Comparison of ENCODE assay signal across 1 cellular context in the genomic region with DNA sequence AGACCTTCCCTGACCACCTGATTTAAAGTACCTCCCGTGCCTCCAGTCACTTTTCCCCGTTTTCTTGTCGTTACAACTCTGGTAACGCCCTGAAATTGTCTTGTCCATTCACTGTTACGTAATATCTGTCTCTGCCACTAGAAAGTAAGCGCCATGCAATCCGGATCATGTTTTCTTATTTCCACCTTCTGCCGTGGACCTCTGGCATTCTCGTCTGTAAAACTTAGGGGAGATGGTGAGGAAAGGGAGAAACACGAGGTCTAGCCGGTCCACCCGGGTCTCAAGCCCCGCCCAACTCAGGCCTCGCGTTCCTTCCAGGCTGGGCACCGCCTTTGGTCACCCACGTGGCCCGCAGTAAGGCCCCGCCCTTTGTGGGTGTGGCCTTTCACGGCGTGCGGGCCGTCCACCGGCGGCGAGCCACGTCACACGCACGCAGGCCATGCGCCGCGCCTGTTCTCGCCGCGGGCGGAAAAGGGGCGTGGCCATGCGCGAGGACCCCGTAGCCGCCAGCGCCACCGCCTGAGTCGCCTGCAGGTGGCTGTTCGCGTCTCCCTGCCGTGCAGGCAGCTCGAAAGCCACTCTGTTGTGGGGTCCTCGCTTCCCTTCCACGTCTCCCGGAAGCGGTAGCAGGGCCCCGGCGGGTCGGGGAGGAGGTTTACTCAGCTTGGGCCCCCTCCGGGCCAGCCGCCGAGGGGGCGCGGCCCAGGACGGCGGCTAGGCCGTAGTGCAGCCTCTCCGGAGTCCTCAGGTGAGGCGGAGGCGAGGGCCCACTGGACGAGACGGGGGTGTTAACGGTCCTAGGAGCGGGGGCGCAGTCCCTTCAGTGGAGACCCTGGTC.
TF ChIP-seq lines count a peak whose summit lies in the region.

A gene with protein sequence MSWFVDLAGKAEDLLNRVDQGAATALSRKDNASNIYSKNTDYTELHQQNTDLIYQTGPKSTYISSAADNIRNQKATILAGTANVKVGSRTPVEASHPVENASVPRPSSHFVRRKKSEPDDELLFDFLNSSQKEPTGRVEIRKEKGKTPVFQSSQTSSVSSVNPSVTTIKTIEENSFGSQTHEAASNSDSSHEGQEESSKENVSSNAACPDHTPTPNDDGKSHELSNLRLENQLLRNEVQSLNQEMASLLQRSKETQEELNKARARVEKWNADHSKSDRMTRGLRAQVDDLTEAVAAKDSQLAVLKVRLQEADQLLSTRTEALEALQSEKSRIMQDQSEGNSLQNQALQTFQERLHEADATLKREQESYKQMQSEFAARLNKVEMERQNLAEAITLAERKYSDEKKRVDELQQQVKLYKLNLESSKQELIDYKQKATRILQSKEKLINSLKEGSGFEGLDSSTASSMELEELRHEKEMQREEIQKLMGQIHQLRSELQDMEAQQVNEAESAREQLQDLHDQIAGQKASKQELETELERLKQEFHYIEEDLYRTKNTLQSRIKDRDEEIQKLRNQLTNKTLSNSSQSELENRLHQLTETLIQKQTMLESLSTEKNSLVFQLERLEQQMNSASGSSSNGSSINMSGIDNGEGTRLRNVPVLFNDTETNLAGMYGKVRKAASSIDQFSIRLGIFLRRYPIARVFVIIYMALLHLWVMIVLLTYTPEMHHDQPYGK (plus strand): TSS at position 597 of the 838 bp plus-strand sequence. CDS start 3,133 bp downstream, outside the sequence.

TF ChIP-seq in HepG2, 621 proteins besides CTCF, POLR2A, EP300 and RAD21 (continued from another document and continues in another):
- TF ChIP-seq, protein P1, sequence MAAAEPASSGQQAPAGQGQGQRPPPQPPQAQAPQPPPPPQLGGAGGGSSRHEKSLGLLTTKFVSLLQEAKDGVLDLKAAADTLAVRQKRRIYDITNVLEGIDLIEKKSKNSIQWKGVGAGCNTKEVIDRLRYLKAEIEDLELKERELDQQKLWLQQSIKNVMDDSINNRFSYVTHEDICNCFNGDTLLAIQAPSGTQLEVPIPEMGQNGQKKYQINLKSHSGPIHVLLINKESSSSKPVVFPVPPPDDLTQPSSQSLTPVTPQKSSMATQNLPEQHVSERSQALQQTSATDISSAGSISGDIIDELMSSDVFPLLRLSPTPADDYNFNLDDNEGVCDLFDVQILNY (CRISPR knock-in tag; conservative IDR thresholded peaks at IDR 0.05): 0 out of 2 replicates have a peak, but pooled peaks have one; percentile 25
- TF ChIP-seq HOXA5 (CRISPR knock-in tag; IDR thresholded peaks at IDR 0.05) (no peak; the same call in none of the 2 replicates), MBNL3 (CRISPR knock-in tag; conservative IDR thresholded peaks at IDR 0.05) (no peak), ZNF780A (CRISPR knock-in tag; IDR thresholded peaks at IDR 0.05) (no peak), JUND (CRISPR knock-in tag; IDR thresholded peaks at IDR 0.05) (no peak), KDM3A (CRISPR knock-in tag; IDR thresholded peaks at IDR 0.05; ENCODE audit: low read depth) (peak; percentile 62), KLF16 (CRISPR knock-in tag; IDR thresholded peaks at IDR 0.05) (peak in 1 of 2 experiments; percentile 89; a peak in 2 of 4 replicates), MYC (CRISPR knock-in tag; IDR thresholded peaks at IDR 0.05; ENCODE audit: borderline replicate concordance) (peak; percentile 98), TP53 (CRISPR knock-in tag; conservative IDR thresholded peaks at IDR 0.05) (0 out of 2 replicates have a peak, but pooled peaks have one; percentile 9), CBX5 (CRISPR knock-in tag; IDR thresholded peaks at IDR 0.05; ENCODE audit: borderline replicate concordance) (peak; percentile 70; the same call in 1 of the 2 replicates), ZSCAN25 (CRISPR knock-in tag; IDR thresholded peaks at IDR 0.05) (0 out of 2 replicates have a peak, but pooled peaks have one; percentile 33), HCFC1 (IDR thresholded peaks at IDR 0.05; ENCODE audit: low read depth, low read length) (peak; percentile 62; the same call in 1 of the 2 replicates), ADNP (CRISPR knock-in tag; IDR thresholded peaks at IDR 0.05) (no peak), GFI1 (CRISPR knock-in tag; IDR thresholded peaks at IDR 0.05; ENCODE audit: borderline replicate concordance) (0 out of 2 replicates have a peak, but pooled peaks have one; percentile 27)
- TF ChIP-seq, protein P2, sequence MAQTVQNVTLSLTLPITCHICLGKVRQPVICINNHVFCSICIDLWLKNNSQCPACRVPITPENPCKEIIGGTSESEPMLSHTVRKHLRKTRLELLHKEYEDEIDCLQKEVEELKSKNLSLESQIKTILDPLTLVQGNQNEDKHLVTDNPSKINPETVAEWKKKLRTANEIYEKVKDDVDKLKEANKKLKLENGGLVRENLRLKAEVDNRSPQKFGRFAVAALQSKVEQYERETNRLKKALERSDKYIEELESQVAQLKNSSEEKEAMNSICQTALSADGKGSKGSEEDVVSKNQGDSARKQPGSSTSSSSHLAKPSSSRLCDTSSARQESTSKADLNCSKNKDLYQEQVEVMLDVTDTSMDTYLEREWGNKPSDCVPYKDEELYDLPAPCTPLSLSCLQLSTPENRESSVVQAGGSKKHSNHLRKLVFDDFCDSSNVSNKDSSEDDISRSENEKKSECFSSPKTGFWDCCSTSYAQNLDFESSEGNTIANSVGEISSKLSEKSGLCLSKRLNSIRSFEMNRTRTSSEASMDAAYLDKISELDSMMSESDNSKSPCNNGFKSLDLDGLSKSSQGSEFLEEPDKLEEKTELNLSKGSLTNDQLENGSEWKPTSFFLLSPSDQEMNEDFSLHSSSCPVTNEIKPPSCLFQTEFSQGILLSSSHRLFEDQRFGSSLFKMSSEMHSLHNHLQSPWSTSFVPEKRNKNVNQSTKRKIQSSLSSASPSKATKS (CRISPR knock-in tag; IDR thresholded peaks at IDR 0.05): no peak
- TF ChIP-seq, protein P3, sequence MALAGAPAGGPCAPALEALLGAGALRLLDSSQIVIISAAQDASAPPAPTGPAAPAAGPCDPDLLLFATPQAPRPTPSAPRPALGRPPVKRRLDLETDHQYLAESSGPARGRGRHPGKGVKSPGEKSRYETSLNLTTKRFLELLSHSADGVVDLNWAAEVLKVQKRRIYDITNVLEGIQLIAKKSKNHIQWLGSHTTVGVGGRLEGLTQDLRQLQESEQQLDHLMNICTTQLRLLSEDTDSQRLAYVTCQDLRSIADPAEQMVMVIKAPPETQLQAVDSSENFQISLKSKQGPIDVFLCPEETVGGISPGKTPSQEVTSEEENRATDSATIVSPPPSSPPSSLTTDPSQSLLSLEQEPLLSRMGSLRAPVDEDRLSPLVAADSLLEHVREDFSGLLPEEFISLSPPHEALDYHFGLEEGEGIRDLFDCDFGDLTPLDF (CRISPR knock-in tag; IDR thresholded peaks at IDR 0.05): peak; percentile 52
- TF ChIP-seq, protein P4, sequence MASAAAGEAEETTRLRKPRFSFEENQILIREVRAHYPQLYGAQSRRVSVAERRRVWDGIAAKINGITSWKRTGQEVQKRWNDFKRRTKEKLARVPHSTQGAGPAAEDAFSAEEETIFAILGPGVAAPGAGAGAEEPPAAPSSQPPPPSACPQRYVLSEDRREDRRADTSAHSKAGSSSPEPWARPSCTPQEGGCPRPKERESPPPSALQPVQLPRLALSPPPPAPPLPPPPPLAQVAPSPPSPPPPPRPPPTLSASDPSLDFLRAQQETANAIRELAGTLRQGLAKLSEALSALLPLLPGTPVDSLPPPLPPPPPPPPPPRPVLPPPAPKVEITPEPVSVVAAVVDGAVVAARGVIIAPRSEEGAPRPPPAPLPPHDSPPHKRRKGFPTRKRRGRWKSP (CRISPR knock-in tag; IDR thresholded peaks at IDR 0.05): peak; percentile 68
- TF ChIP-seq, protein P5, sequence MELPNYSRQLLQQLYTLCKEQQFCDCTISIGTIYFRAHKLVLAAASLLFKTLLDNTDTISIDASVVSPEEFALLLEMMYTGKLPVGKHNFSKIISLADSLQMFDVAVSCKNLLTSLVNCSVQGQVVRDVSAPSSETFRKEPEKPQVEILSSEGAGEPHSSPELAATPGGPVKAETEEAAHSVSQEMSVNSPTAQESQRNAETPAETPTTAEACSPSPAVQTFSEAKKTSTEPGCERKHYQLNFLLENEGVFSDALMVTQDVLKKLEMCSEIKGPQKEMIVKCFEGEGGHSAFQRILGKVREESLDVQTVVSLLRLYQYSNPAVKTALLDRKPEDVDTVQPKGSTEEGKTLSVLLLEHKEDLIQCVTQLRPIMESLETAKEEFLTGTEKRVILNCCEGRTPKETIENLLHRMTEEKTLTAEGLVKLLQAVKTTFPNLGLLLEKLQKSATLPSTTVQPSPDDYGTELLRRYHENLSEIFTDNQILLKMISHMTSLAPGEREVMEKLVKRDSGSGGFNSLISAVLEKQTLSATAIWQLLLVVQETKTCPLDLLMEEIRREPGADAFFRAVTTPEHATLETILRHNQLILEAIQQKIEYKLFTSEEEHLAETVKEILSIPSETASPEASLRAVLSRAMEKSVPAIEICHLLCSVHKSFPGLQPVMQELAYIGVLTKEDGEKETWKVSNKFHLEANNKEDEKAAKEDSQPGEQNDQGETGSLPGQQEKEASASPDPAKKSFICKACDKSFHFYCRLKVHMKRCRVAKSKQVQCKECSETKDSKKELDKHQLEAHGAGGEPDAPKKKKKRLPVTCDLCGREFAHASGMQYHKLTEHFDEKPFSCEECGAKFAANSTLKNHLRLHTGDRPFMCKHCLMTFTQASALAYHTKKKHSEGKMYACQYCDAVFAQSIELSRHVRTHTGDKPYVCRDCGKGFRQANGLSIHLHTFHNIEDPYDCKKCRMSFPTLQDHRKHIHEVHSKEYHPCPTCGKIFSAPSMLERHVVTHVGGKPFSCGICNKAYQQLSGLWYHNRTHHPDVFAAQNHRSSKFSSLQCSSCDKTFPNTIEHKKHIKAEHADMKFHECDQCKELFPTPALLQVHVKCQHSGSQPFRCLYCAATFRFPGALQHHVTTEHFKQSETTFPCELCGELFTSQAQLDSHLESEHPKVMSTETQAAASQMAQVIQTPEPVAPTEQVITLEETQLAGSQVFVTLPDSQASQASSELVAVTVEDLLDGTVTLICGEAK (IDR thresholded peaks at IDR 0.05): no peak
- TF ChIP-seq, protein P5 (CRISPR knock-in tag; IDR thresholded peaks at IDR 0.05): peak; percentile 56
- TF ChIP-seq, protein P6, sequence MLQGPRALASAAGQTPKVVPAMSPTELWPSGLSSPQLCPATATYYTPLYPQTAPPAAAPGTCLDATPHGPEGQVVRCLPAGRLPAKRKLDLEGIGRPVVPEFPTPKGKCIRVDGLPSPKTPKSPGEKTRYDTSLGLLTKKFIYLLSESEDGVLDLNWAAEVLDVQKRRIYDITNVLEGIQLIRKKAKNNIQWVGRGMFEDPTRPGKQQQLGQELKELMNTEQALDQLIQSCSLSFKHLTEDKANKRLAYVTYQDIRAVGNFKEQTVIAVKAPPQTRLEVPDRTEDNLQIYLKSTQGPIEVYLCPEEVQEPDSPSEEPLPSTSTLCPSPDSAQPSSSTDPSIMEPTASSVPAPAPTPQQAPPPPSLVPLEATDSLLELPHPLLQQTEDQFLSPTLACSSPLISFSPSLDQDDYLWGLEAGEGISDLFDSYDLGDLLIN (CRISPR knock-in tag; IDR thresholded peaks at IDR 0.05; ENCODE audit: borderline replicate concordance): no peak; the same call in 1 of the 2 replicates
- TF ChIP-seq, protein P7, sequence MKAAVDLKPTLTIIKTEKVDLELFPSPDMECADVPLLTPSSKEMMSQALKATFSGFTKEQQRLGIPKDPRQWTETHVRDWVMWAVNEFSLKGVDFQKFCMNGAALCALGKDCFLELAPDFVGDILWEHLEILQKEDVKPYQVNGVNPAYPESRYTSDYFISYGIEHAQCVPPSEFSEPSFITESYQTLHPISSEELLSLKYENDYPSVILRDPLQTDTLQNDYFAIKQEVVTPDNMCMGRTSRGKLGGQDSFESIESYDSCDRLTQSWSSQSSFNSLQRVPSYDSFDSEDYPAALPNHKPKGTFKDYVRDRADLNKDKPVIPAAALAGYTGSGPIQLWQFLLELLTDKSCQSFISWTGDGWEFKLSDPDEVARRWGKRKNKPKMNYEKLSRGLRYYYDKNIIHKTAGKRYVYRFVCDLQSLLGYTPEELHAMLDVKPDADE (CRISPR knock-in tag; IDR thresholded peaks at IDR 0.05): 0 out of 2 replicates have a peak, but pooled peaks have one; percentile 48
- TF ChIP-seq, protein P8, sequence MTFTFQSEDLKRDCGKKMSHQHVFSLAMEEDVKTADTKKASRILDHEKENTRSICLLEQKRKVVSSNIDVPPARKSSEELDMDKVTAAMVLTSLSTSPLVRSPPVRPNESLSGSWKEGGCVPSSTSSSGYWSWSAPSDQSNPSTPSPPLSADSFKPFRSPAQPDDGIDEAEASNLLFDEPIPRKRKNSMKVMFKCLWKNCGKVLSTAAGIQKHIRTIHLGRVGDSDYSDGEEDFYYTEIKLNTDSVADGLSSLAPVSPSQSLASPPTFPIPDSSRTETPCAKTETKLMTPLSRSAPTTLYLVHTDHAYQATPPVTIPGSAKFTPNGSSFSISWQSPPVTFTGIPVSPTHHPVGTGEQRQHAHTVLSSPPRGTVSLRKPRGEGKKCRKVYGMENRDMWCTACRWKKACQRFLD (CRISPR knock-in tag; IDR thresholded peaks at IDR 0.05; ENCODE audit: borderline replicate concordance): no peak
- TF ChIP-seq, protein P9, sequence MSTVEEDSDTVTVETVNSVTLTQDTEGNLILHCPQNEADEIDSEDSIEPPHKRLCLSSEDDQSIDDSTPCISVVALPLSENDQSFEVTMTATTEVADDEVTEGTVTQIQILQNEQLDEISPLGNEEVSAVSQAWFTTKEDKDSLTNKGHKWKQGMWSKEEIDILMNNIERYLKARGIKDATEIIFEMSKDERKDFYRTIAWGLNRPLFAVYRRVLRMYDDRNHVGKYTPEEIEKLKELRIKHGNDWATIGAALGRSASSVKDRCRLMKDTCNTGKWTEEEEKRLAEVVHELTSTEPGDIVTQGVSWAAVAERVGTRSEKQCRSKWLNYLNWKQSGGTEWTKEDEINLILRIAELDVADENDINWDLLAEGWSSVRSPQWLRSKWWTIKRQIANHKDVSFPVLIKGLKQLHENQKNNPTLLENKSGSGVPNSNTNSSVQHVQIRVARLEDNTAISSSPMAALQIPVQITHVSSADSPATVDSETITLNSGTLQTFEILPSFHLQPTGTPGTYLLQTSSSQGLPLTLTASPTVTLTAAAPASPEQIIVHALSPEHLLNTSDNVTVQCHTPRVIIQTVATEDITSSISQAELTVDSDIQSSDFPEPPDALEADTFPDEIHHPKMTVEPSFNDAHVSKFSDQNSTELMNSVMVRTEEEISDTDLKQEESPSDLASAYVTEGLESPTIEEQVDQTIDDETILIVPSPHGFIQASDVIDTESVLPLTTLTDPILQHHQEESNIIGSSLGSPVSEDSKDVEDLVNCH (CRISPR knock-in tag; IDR thresholded peaks at IDR 0.05): no peak
